Comparison of ENCODE assay signal across 1 cellular context in genomic region chr3:54427951-54428871, GRCh38.
TF ChIP-seq lines count a peak whose summit lies in the region.

No MANE protein-coding gene starts in this region.

TF ChIP-seq in GM23338, 12 proteins besides CTCF, POLR2A, EP300 and RAD21 (continued from another document):
- TF ChIP-seq ZNF462 (CRISPR knock-in tag; IDR thresholded peaks at IDR 0.05), result no peak
- TF ChIP-seq POLR2AphosphoS5 (IDR thresholded peaks at IDR 0.05; ENCODE audit: low read depth), result no peak
